8 cellular contexts compared by ENCODE assay signal in the genomic region with DNA sequence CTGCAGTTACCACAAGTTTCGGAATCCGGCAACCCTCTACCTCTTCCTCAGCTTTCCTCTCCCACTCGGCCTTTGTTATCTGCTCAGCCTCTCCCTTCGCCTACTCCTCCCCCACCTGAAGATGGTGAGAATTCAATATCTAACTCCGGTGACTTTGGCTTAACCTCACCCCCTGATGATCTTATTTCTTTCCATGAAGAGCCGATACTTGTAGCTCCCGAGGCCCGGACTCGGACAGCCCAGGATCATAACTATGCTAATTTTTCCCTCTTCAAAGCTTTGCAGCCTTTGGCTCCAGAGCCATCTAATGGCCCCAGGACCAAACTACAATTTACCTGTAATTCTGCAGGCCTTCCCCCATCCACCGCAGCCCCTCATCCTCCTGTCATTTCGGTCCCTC. TPM values are rescaled to one million over a fixed set of nuclear protein-coding genes. Genes with fewer than 3 reads are reported as not detected.
A peak's percentile ranks its signal among the peaks of the same experiment; 100 is the strongest.
DNase-seq lines count a peak whose midpoint lies in the region; TF ChIP-seq lines count a peak whose summit lies in the region.

No MANE protein-coding gene starts in this region.

- H3K9me3 ChIP-seq in liver (ENCODE audit: control insufficient read depth in 4 of 4, low read length in 3 of 4): no peaks in the 10 kb centered on the region

- peak overlapping the region; percentile 80 to 82 for H3K27ac ChIP-seq in liver (ENCODE audit: low read depth in 1 of 2, low read length in 2 of 2)

- WGBS in liver: 41% methylated on average over 11 of the region's 11 CpGs

- no peaks in the 10 kb centered on the region for H3K36me3 ChIP-seq in liver (ENCODE audit: control insufficient read depth in 4 of 4, insufficient read depth in 3 of 4, low read depth in 1 of 4, low read length in 3 of 4)

- peaks cover 0 to 11% (median under 1%) of the 10 kb centered on the region in 4 donors for H3K4me1 ChIP-seq in liver (ENCODE audit: control insufficient read depth in 4 of 4, insufficient read depth in 4 of 4, low read length in 3 of 4)

- DNase-seq in AG08396 (ENCODE audit: low spot score) (peak; percentile 16), cardiac fibroblast (ENCODE audit: low read depth in 2 of 2) (peak; percentile 55 to 66), GM10266 (ENCODE audit: extremely low spot score) (no peak), germinal center (ENCODE audit: low spot score) (no peak), NAMALWA (ENCODE audit: low spot score) (no peak)
- no peak for DNase-seq in activated CD4-positive, CD25-positive, alpha-beta regulatory T cell (lab: John Stamatoyannopoulos, UW)

- peak overlapping the region; percentile 21 to 77 for H3K9ac ChIP-seq in liver (ENCODE audit: low read depth in 1 of 2, low read length in 2 of 2)

- H3K4me3 ChIP-seq in cardiac fibroblast (replicated peaks in 1 of 2; ENCODE audit: low read depth in 2 of 2, low read length in 2 of 2) (peak overlapping the region in 1 of 2 donors; percentile 22), liver (ENCODE audit: low read depth in 1 of 3, low read length in 3 of 3) (peak overlapping the region in 2 of 3 donors; percentile 2 to 20)

- TF ChIP-seq RAD21 in liver (IDR thresholded peaks at IDR 0.05): peak; percentile 82 to 86

- peak; percentile 59 for TF ChIP-seq CTCF in LNCAP (IDR thresholded peaks at IDR 0.05)
- peak; percentile 68 for TF ChIP-seq CTCF in cardiac fibroblast (IDR thresholded peaks at IDR 0.05; ENCODE audit: low read depth, low read length)
- TF ChIP-seq CTCF in liver (IDR thresholded peaks at IDR 0.05; ENCODE audit: low read depth, low read length, missing input control): peak; percentile 45
- TF ChIP-seq CTCF in GM10266 (IDR thresholded peaks at IDR 0.05; ENCODE audit: control insufficient read depth, insufficient read depth, low read depth, missing control alignments): no peak

- H3K27me3 ChIP-seq in liver (ENCODE audit: control insufficient read depth in 4 of 4, insufficient read depth in 4 of 4, low read length in 3 of 4): no peaks in the 10 kb centered on the region

TF ChIP-seq in liver, 16 proteins besides CTCF, POLR2A, EP300 and RAD21:
- TF ChIP-seq, protein P1, sequence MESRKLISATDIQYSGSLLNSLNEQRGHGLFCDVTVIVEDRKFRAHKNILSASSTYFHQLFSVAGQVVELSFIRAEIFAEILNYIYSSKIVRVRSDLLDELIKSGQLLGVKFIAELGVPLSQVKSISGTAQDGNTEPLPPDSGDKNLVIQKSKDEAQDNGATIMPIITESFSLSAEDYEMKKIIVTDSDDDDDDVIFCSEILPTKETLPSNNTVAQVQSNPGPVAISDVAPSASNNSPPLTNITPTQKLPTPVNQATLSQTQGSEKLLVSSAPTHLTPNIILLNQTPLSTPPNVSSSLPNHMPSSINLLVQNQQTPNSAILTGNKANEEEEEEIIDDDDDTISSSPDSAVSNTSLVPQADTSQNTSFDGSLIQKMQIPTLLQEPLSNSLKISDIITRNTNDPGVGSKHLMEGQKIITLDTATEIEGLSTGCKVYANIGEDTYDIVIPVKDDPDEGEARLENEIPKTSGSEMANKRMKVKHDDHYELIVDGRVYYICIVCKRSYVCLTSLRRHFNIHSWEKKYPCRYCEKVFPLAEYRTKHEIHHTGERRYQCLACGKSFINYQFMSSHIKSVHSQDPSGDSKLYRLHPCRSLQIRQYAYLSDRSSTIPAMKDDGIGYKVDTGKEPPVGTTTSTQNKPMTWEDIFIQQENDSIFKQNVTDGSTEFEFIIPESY (IDR thresholded peaks at IDR 0.05): no peak
- TF ChIP-seq JUND (IDR thresholded peaks at IDR 0.05): no peak
- TF ChIP-seq, protein P2, sequence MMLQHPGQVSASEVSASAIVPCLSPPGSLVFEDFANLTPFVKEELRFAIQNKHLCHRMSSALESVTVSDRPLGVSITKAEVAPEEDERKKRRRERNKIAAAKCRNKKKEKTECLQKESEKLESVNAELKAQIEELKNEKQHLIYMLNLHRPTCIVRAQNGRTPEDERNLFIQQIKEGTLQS (IDR thresholded peaks at IDR 0.05): no peak
- TF ChIP-seq FOXA1 (IDR thresholded peaks at IDR 0.05): no peak
- TF ChIP-seq RXRA (IDR thresholded peaks at IDR 0.05): no peak
- TF ChIP-seq, protein P3, sequence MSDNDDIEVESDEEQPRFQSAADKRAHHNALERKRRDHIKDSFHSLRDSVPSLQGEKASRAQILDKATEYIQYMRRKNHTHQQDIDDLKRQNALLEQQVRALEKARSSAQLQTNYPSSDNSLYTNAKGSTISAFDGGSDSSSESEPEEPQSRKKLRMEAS (IDR thresholded peaks at IDR 0.05): no peak
- TF ChIP-seq EGR1 (IDR thresholded peaks at IDR 0.05; ENCODE audit: low read depth in 2 of 2): no peak
- peak in 1 of 2 donors; percentile 10 for TF ChIP-seq HNF4A (conservative IDR thresholded peaks at IDR 0.05)
TF ChIP-seq in liver: peak in this region for 1.

RNA-seq across cellular contexts. Expression of a gene that starts 32.0 kb away (rescaled TPM):
- total RNA-seq in liver: 10 to 100 TPM; 69.6 to 79.1 TPM
- polyA plus RNA-seq in liver: 100 to 1,000 TPM; 102 to 170 TPM

Comparison
In these comparisons a context has a peak if more than half of its experiments do, and no peak if none do; other contexts are left out.
1. DNase-seq: peak in AG08396 (single experiment) and cardiac fibroblast (2 of 2); none in GM10266 (single experiment), activated CD4-positive, CD25-positive, alpha-beta regulatory T cell (0 of 4), germinal center (single experiment) and NAMALWA (single experiment).